In the genomic region with DNA sequence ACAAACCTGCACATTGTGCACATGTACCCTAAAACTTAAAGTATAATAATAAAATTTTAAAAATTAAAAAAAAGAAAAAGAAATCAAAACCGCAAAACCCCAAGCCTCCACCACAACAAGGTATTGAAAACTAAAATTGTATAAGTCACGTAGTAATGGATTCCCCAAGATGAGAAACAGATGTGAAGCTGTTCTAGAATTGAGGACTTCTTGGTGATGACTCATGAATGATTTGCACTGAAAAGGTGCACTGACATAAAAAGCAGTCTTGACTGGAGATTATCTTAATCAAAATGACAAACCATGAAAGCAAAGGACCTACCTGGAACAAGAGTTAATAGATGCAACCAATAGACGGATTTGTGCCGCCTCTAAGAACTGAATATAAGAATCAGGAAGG, we compare ENCODE assay signal across 24 cellular contexts.
DNase-seq lines count a peak whose midpoint lies in the region; ATAC-seq and TF ChIP-seq lines count a peak whose summit lies in the region.
"Had no signal": no experiment of that assay in that cellular context is flagged by ENCODE, and none has a peak within 500 bp of the region (broad histone marks: within the 10 kb centered on the region; RNA-seq: fewer than 3 reads in every experiment).

No MANE protein-coding gene starts in this region.

- peak; percentile 83 for DNase-seq in EH (ENCODE audit: low read depth)
- DNase-seq in HCEC 1CT: peak; percentile 27
- peak; percentile 20 for DNase-seq in fibroblast of the conjunctiva (ENCODE audit: low read depth)
- DNase-seq in stimulated activated naive CD4-positive, alpha-beta T cell treated with Interleukin-2 at 50 U/mL for 16 hours (lab: John Stamatoyannopoulos, UW): no peak
- no peak for DNase-seq in NCI-H2107 treated with DMSO at 0.1 percent for 48 hours (lab: John Stamatoyannopoulos, UW; ENCODE audit: unreplicated experiment)
- DNase-seq: AML-193; Calu3; CD8-positive, alpha-beta memory T cell; DMS153; GF-D8; H7; KG1; NCI-H1092 treated with DMSO at 0.1 percent for 48 hours; NCI-H1436 treated with DMSO at 0.1 percent for 48 hours; NCI-H1930; NCI-H2227 treated with DMSO at 0.1 percent for 48 hours; NCI-H510A; NCI-H748 treated with DMSO at 0.1 percent for 48 hours; PC-9; SHP77 treated with DMSO at 0.1 percent for 48 hours had no signal

- peak; percentile 87 for ATAC-seq in SK-N-SH treated with all-trans-retinoic acid at 6 μM for 48 hours
- no peak for ATAC-seq in GM18498 (IDR thresholded peaks at IDR 0.05; ENCODE audit: unreplicated experiment)
- no peak for ATAC-seq in HG02973 (IDR thresholded peaks at IDR 0.05; ENCODE audit: unreplicated experiment)
- ATAC-seq: HepG2 had no signal

TF ChIP-seq in SK-N-SH treated with all-trans-retinoic acid at 6 μM for 48 hours, 23 proteins besides CTCF, POLR2A, EP300 and RAD21:
- TF ChIP-seq TOX (CRISPR knock-in tag; IDR thresholded peaks at IDR 0.05; ENCODE audit: borderline replicate concordance): peak; percentile 76
- TF ChIP-seq RARB (CRISPR knock-in tag; IDR thresholded peaks at IDR 0.05): no peak
- TF ChIP-seq, protein P1, sequence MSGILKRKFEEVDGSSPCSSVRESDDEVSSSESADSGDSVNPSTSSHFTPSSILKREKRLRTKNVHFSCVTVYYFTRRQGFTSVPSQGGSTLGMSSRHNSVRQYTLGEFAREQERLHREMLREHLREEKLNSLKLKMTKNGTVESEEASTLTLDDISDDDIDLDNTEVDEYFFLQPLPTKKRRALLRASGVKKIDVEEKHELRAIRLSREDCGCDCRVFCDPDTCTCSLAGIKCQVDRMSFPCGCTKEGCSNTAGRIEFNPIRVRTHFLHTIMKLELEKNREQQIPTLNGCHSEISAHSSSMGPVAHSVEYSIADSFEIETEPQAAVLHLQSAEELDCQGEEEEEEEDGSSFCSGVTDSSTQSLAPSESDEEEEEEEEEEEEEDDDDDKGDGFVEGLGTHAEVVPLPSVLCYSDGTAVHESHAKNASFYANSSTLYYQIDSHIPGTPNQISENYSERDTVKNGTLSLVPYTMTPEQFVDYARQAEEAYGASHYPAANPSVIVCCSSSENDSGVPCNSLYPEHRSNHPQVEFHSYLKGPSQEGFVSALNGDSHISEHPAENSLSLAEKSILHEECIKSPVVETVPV (CRISPR knock-in tag; IDR thresholded peaks at IDR 0.05): peak; percentile 30; the same call in 1 of the 2 replicates

Comparison
In these comparisons a context has a peak if more than half of its experiments do, and no peak if none do; other contexts are left out.
1. DNase-seq: peak in EH (single experiment), HCEC 1CT (single experiment) and fibroblast of the conjunctiva (single experiment); none in stimulated activated naive CD4-positive, alpha-beta T cell treated with Interleukin-2 at 50 U/mL for 16 hours (single experiment) and NCI-H2107 treated with DMSO at 0.1 percent for 48 hours (single experiment).